8 cellular contexts compared by ENCODE assay signal in genomic region chr12:98635657-98636323, GRCh38. TPM values are rescaled to one million over a fixed set of nuclear protein-coding genes. Genes with fewer than 3 reads are reported as not detected.
A peak's percentile ranks its signal among the peaks of the same experiment; 100 is the strongest.
DNase-seq lines count a peak whose midpoint lies in the region; ATAC-seq lines count a peak whose summit lies in the region.

No MANE protein-coding gene starts in this region.

- H3K4me3 ChIP-seq in ACC112 (ENCODE audit: low read depth, low read length) (no peak overlapping the region), trophoblast cell (ENCODE audit: low read depth, low read length) (no peak overlapping the region)

- no peak overlapping the region for H3K4me3 Mint-ChIP-seq in activated naive CD4-positive, alpha-beta T cell treated with anti-CD3 and anti-CD28 coated beads for 36 hours

- peaks cover 17% of the 10 kb centered on the region for H3K36me3 Mint-ChIP-seq in activated naive CD4-positive, alpha-beta T cell treated with anti-CD3 and anti-CD28 coated beads for 36 hours (ENCODE audit: low read depth)

- H3K79me2 ChIP-seq in ACC112 (ENCODE audit: control insufficient read depth, insufficient read depth, low read length, unreplicated experiment): peaks cover 72% of the 10 kb centered on the region
- no peaks in the 10 kb centered on the region for H3K79me2 ChIP-seq in trophoblast cell (ENCODE audit: control insufficient read depth, insufficient read depth, low read length, poor library complexity)

- peaks cover 19% of the 10 kb centered on the region for H3K4me1 ChIP-seq in ACC112 (ENCODE audit: control insufficient read depth, insufficient read depth, low read length, unreplicated experiment)
- no peaks in the 10 kb centered on the region for H3K4me1 ChIP-seq in trophoblast cell (ENCODE audit: control insufficient read depth in 1 of 2, insufficient read depth in 2 of 2, low read length in 2 of 2)

- intact Hi-C loops in activated naive CD4-positive, alpha-beta T cell treated with anti-CD3 and anti-CD28 coated beads for 36 hours (cut with micrococcal nuclease): no loop called here

- no peak overlapping the region for H4K91ac ChIP-seq in trophoblast cell (ENCODE audit: low read depth, low read length)

- H2BK5ac ChIP-seq in trophoblast cell (ENCODE audit: low read depth, low read length, poor library complexity): no peak overlapping the region

- H3K4me1 Mint-ChIP-seq in activated naive CD4-positive, alpha-beta T cell treated with anti-CD3 and anti-CD28 coated beads for 36 hours (ENCODE audit: low read depth): no peaks in the 10 kb centered on the region

- ATAC-seq in GM19328 (IDR thresholded peaks at IDR 0.05; ENCODE audit: unreplicated experiment): peak; percentile 80
- ATAC-seq in HG03280 (IDR thresholded peaks at IDR 0.05; ENCODE audit: unreplicated experiment): peak; percentile 62

- H3K27me3 ChIP-seq in ACC112 (ENCODE audit: insufficient read depth, low read length) (no peaks in the 10 kb centered on the region), trophoblast cell (ENCODE audit: insufficient read depth, low read length) (no peaks in the 10 kb centered on the region)

- H2AK5ac ChIP-seq in trophoblast cell (ENCODE audit: low read length): no peak overlapping the region

- no peak overlapping the region for H3K4ac ChIP-seq in trophoblast cell (ENCODE audit: low read depth, low read length)

- H3K9me3 ChIP-seq in trophoblast cell (ENCODE audit: insufficient read depth, low read depth, low read length): no peaks in the 10 kb centered on the region

- H3K14ac ChIP-seq in trophoblast cell (ENCODE audit: low read length): no peak overlapping the region

- no peak overlapping the region for H3K4me2 ChIP-seq in trophoblast cell (ENCODE audit: low read length)

- no peaks in the 10 kb centered on the region for H3K9me3 Mint-ChIP-seq in activated naive CD4-positive, alpha-beta T cell treated with anti-CD3 and anti-CD28 coated beads for 36 hours

- H3K27ac ChIP-seq in ACC112 (ENCODE audit: low read depth, low read length): peak overlapping the region; percentile 23; the same call in 1 of the 2 replicates
- no peak overlapping the region for H3K27ac ChIP-seq in trophoblast cell (ENCODE audit: low read depth, low read length)
- no peak overlapping the region for H3K27ac ChIP-seq in substantia nigra (ENCODE audit: low read depth, low read length, poor library complexity, severe bottlenecking)

- H3K9ac ChIP-seq in trophoblast cell (ENCODE audit: low read length): no peak overlapping the region

- CTCF ChIA-PET in activated naive CD4-positive, alpha-beta T cell treated with anti-CD3 and anti-CD28 coated beads for 36 hours (lab: Charles Lee): no interaction called here

- DNase-seq in RPMI7951 (ENCODE audit: low read depth) (peak; percentile 63), trophoblast cell (peak; percentile 6 to 81), ureter (ENCODE audit: low spot score) (no peak), substantia nigra (lab: John Stamatoyannopoulos, UW) (no peak)
- no peak for DNase-seq in activated naive CD4-positive, alpha-beta T cell treated with anti-CD3 and anti-CD28 coated beads for 36 hours

- H3K18ac ChIP-seq in trophoblast cell (ENCODE audit: low read length): no peak overlapping the region

- H2AFZ ChIP-seq in ACC112 (ENCODE audit: low read length, unreplicated experiment) (no peak overlapping the region), trophoblast cell (ENCODE audit: insufficient read depth, low read length, poor library complexity) (no peak overlapping the region)

- peaks cover 10% of the 10 kb centered on the region for H3K36me3 ChIP-seq in ACC112 (ENCODE audit: insufficient read depth, low read length)
- H3K36me3 ChIP-seq in trophoblast cell (ENCODE audit: control insufficient read depth in 1 of 2, insufficient read depth in 2 of 2, low read length in 2 of 2): peaks cover 3 to 4% of the 10 kb centered on the region in 2 experiments

- no CpG with 5 or more reads among the region's 4 CpGs for WGBS in trophoblast cell (ENCODE audit: extremely low coverage, insufficient coverage, insufficient read length)

- H4K8ac ChIP-seq in trophoblast cell (ENCODE audit: low read depth, low read length): no peak overlapping the region

- no peak overlapping the region for H3K27ac Mint-ChIP-seq in activated naive CD4-positive, alpha-beta T cell treated with anti-CD3 and anti-CD28 coated beads for 36 hours

- H2BK120ac ChIP-seq in trophoblast cell (ENCODE audit: insufficient read depth, low read length, poor library complexity): no peak overlapping the region

- H3K27me3 Mint-ChIP-seq in activated naive CD4-positive, alpha-beta T cell treated with anti-CD3 and anti-CD28 coated beads for 36 hours (ENCODE audit: low read depth): no peaks in the 10 kb centered on the region

- no peak overlapping the region for H4K12ac ChIP-seq in trophoblast cell (ENCODE audit: low read depth, low read length)

- no peaks in the 10 kb centered on the region for H3K79me1 ChIP-seq in trophoblast cell (ENCODE audit: low read length)

- no peak overlapping the region for H2BK12ac ChIP-seq in trophoblast cell (ENCODE audit: low read length)

- no peak overlapping the region for H3K23ac ChIP-seq in trophoblast cell (ENCODE audit: low read length)

RNA-seq across cellular contexts. Expression of gene IKBIP, which starts 8.8 kb away (rescaled TPM):
- total RNA-seq in RPMI7951 (2014; rRNA removed; shearing (Covaris generic)): 92.2 and 94.1 TPM in 2 replicates
- 36.7 and 37.9 TPM in 2 replicates for polyA plus RNA-seq in trophoblast cell (2013)
- 8.1 TPM for total RNA-seq in ureter
- total RNA-seq in activated naive CD4-positive, alpha-beta T cell treated with anti-CD3 and anti-CD28 coated beads for 36 hours: 10 to 100 TPM; 14.5 to 16.8 TPM

RNA-seq across cellular contexts. Expression of gene APAF1, which starts 9.3 kb away (rescaled TPM):
- 14.6 and 17.9 TPM in 2 replicates for total RNA-seq in RPMI7951 (2014; rRNA removed; shearing (Covaris generic))
- 15.1 and 15.7 TPM in 2 replicates for polyA plus RNA-seq in trophoblast cell (2013)
- 19.2 TPM for total RNA-seq in ureter
- total RNA-seq in activated naive CD4-positive, alpha-beta T cell treated with anti-CD3 and anti-CD28 coated beads for 36 hours: 10 to 100 TPM; 13.6 to 14.5 TPM

RNA-seq across cellular contexts. Expression of gene SLC25A3, which starts 42.3 kb away (rescaled TPM):
- 573 and 581 TPM in 2 replicates for total RNA-seq in RPMI7951 (2014; rRNA removed; shearing (Covaris generic))
- 550 and 557 TPM in 2 replicates for polyA plus RNA-seq in trophoblast cell (2013)
- 378 TPM for total RNA-seq in ureter
- total RNA-seq in activated naive CD4-positive, alpha-beta T cell treated with anti-CD3 and anti-CD28 coated beads for 36 hours: 100 to 1,000 TPM; 714 to 732 TPM

Comparison
In these comparisons a context has a peak if more than half of its experiments do, and no peak if none do; other contexts are left out.
1. DNase-seq: peak in RPMI7951 (single experiment) and trophoblast cell (2 of 2); none in ureter (single experiment), activated naive CD4-positive, alpha-beta T cell treated with anti-CD3 and anti-CD28 coated beads for 36 hours (single experiment) and substantia nigra (0 of 49).